ENCODE assay signal across 9 cellular contexts in the genomic region with DNA sequence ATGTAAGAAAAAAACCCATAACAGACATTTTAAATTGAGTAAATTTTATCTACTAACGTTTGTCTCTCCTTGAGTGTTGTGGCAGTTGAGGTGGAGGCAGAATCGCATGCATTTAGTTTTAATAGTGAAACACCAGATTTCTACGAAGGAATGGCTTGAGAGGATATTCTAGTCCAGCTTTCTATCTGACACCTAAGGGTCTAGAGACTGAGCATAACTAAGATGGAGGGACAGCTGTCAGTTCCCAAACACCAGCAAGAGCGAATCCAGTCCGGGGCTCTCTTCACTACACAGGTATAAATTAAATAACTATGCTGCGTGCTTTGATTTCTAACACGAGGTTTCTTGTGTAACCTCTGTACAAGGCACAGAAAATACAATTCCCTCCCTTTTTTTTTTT. TPM values are rescaled to one million over a fixed set of nuclear protein-coding genes. Genes with fewer than 3 reads are reported as not detected.
DNase-seq lines count a peak whose midpoint lies in the region; ATAC-seq and TF ChIP-seq lines count a peak whose summit lies in the region.
"Had no signal": no experiment of that assay in that cellular context is flagged by ENCODE, and none has a peak within 500 bp of the region (broad histone marks: within the 10 kb centered on the region; RNA-seq: fewer than 3 reads in every experiment).

No MANE protein-coding gene starts in this region.

- H3K4me1 Mint-ChIP-seq in activated naive CD8-positive, alpha-beta T cell treated with anti-CD3 and anti-CD28 coated beads, Interleukin-2, amount 50 U/mL, for 24 hours, result peaks cover 62% of the 10 kb centered on the region
- peaks cover 29% of the 10 kb centered on the region for H3K4me1 Mint-ChIP-seq in mesothelial cell of epicardium

- H3K27ac ChIP-seq in AG04450 (ENCODE audit: low read depth, low read length) (no peak overlapping the region), HEK293 (ENCODE audit: extremely low read depth, low read depth, low read length) (no peak overlapping the region), aorta (ENCODE audit: low read depth in 1 of 2, low read length in 2 of 2) (no peak overlapping the region)

- H3K4me1 ChIP-seq in HEK293 (ENCODE audit: control insufficient read depth, insufficient read depth, low read length) (no peaks in the 10 kb centered on the region; the same call in 1 of the 2 replicates), aorta (ENCODE audit: control insufficient read depth in 1 of 2, insufficient read depth in 2 of 2, low read length in 2 of 2) (peaks cover 0 to 10% of the 10 kb centered on the region in 2 donors)

- peak overlapping the region; percentile 97 for H3K4me3 ChIP-seq in AG04450 (ENCODE audit: low read depth, low read length)
- peak overlapping the region; percentile 97 for H3K4me3 ChIP-seq in HEK293 (ENCODE audit: low read depth, low read length)
- H3K4me3 ChIP-seq in aorta (ENCODE audit: low read length in 2 of 2), result no peak overlapping the region

- H3K36me3 ChIP-seq in HEK293 (ENCODE audit: control insufficient read depth in 2 of 2, insufficient read depth in 1 of 2, low read length in 2 of 2) (no peaks in the 10 kb centered on the region), aorta (ENCODE audit: control insufficient read depth in 1 of 2, insufficient read depth in 2 of 2, low read length in 1 of 2) (no peaks in the 10 kb centered on the region)

- no peaks in the 10 kb centered on the region for H3K27me3 Mint-ChIP-seq in activated naive CD8-positive, alpha-beta T cell treated with anti-CD3 and anti-CD28 coated beads, Interleukin-2, amount 50 U/mL, for 24 hours
- no peaks in the 10 kb centered on the region for H3K27me3 Mint-ChIP-seq in mesothelial cell of epicardium (ENCODE audit: low read depth)
- H3K27me3 Mint-ChIP-seq: dendritic cell treated with granulocyte-macrophage colony-stimulating factor and Interleukin-4, amounts not matched to agents 40 ng/mL and 50 ng/mL, for 4 days had no signal

- H3K9me3 ChIP-seq in AG04450 (ENCODE audit: control insufficient read depth, insufficient read depth, low read length) (no peaks in the 10 kb centered on the region; the same call in 1 of the 2 replicates), HEK293 (ENCODE audit: control insufficient read depth, insufficient read depth, low read depth, low read length) (no peaks in the 10 kb centered on the region), aorta (ENCODE audit: control insufficient read depth, low read length) (no peaks in the 10 kb centered on the region)

- no peaks in the 10 kb centered on the region for H3K9me3 Mint-ChIP-seq in activated naive CD8-positive, alpha-beta T cell treated with anti-CD3 and anti-CD28 coated beads, Interleukin-2, amount 50 U/mL, for 24 hours
- no peaks in the 10 kb centered on the region for H3K9me3 Mint-ChIP-seq in mesothelial cell of epicardium
- H3K9me3 Mint-ChIP-seq: dendritic cell treated with granulocyte-macrophage colony-stimulating factor and Interleukin-4, amounts not matched to agents 40 ng/mL and 50 ng/mL, for 4 days had no signal

- no peaks in the 10 kb centered on the region for H3K27me3 ChIP-seq in AG04450 (ENCODE audit: control insufficient read depth, insufficient read depth, low read length)
- H3K27me3 ChIP-seq in aorta (ENCODE audit: control insufficient read depth in 1 of 2, insufficient read depth in 2 of 2, low read length in 1 of 2), result no peaks in the 10 kb centered on the region

- no peak for TF ChIP-seq CTCF in AG04450 (IDR thresholded peaks at IDR 0.05; ENCODE audit: low read depth, low read length)
- TF ChIP-seq CTCF in HEK293 (tag by site-specific recombination; IDR thresholded peaks at IDR 0.05), result no peak
- no peak for TF ChIP-seq CTCF in mesothelial cell of epicardium (IDR thresholded peaks at IDR 0.05; ENCODE audit: unreplicated experiment)

- no peak for DNase-seq in AG04450 (ENCODE audit: low read depth, low spot score)
- DNase-seq in activated naive CD8-positive, alpha-beta T cell treated with anti-CD3 and anti-CD28 coated beads, Interleukin-2, amount 50 U/mL, for 24 hours, result no peak
- DNase-seq in mesothelial cell of epicardium (ENCODE audit: low spot score in 2 of 2, unreplicated experiment in 2 of 2), result no peak
- DNase-seq in stimulated activated CD8-positive, alpha-beta memory T cell treated with anti-CD3 and anti-CD28 coated beads, Interleukin-4, amount 100 ng/mL, for 48 hours, result no peak
- no peak for DNase-seq in aorta

- CTCF ChIA-PET in AG04450 (lab: Charles Lee) (interaction anchor here (0.7 kb wide), 1 partner anchor 12 kb away, joined by 3 read pairs; no protein-coding TSS in a partner anchor), HEK293 (lab: Yijun Ruan, JAX) (interaction anchor here (4.2 kb wide), 1 partner anchor 166 kb away, joined by 12 read pairs; no protein-coding TSS in a partner anchor)

- POLR2A ChIA-PET in AG04450 (lab: Yijun Ruan, JAX) (interaction anchor here (0.5 kb wide), 1 partner anchor 288 kb away, joined by 3 read pairs; the partner anchor contains the start of gene TRMO), HEK293 (lab: Yijun Ruan, JAX) (no interaction called here)

- intact Hi-C loops in aorta (cut with DNase I), result no loop called here

- H3K4me3 Mint-ChIP-seq in activated naive CD8-positive, alpha-beta T cell treated with anti-CD3 and anti-CD28 coated beads, Interleukin-2, amount 50 U/mL, for 24 hours, result peak overlapping the region; percentile 100
- H3K4me3 Mint-ChIP-seq in mesothelial cell of epicardium, result peak overlapping the region; percentile 83

- ATAC-seq in activated naive CD8-positive, alpha-beta T cell treated with anti-CD3 and anti-CD28 coated beads, Interleukin-2, amount 50 U/mL, for 24 hours, result no peak
- ATAC-seq in HG02571 (IDR thresholded peaks at IDR 0.05; ENCODE audit: unreplicated experiment), result no peak
- ATAC-seq in aorta (ENCODE audit: low FRiP score), result no peak
- no peak for ATAC-seq in HG02759 (IDR thresholded peaks at IDR 0.05; ENCODE audit: unreplicated experiment)

- peaks cover 29% of the 10 kb centered on the region for H3K36me3 Mint-ChIP-seq in activated naive CD8-positive, alpha-beta T cell treated with anti-CD3 and anti-CD28 coated beads, Interleukin-2, amount 50 U/mL, for 24 hours (ENCODE audit: low read depth)
- H3K36me3 Mint-ChIP-seq in mesothelial cell of epicardium, result no peaks in the 10 kb centered on the region

- WGBS in aorta, 2 donors, result 74 to 79% methylated on average over 7 of the region's 7 CpGs

- peak overlapping the region; percentile 100 for H3K27ac Mint-ChIP-seq in activated naive CD8-positive, alpha-beta T cell treated with anti-CD3 and anti-CD28 coated beads, Interleukin-2, amount 50 U/mL, for 24 hours
- peak overlapping the region; percentile 100 for H3K27ac Mint-ChIP-seq in mesothelial cell of epicardium

TF ChIP-seq in HEK293, 187 proteins besides CTCF, POLR2A, EP300 and RAD21:
- TF ChIP-seq ZNF48 (tag by site-specific recombination; IDR thresholded peaks at IDR 0.05), result no peak
- no peak for TF ChIP-seq KLF10 (tag by site-specific recombination; IDR thresholded peaks at IDR 0.05)
- TF ChIP-seq ZNF426 (tag by site-specific recombination; IDR thresholded peaks at IDR 0.05), result no peak
- TF ChIP-seq ZNF544 (tag by site-specific recombination; IDR thresholded peaks at IDR 0.05), result no peak
- no peak for TF ChIP-seq ZNF114 (tag by site-specific recombination; IDR thresholded peaks at IDR 0.05)
- no peak for TF ChIP-seq GLI2 (tag by site-specific recombination; IDR thresholded peaks at IDR 0.05; ENCODE audit: borderline replicate concordance, low read depth)
- TF ChIP-seq ZBTB8A (tag by site-specific recombination; IDR thresholded peaks at IDR 0.05), result no peak
- no peak for TF ChIP-seq BCL6B (tag by site-specific recombination; IDR thresholded peaks at IDR 0.05)
- no peak for TF ChIP-seq ZSCAN23 (tag by site-specific recombination; IDR thresholded peaks at IDR 0.05)
- no peak for TF ChIP-seq ZNF138 (tag by site-specific recombination; IDR thresholded peaks at IDR 0.05; ENCODE audit: borderline replicate concordance)
- TF ChIP-seq, protein P1, sequence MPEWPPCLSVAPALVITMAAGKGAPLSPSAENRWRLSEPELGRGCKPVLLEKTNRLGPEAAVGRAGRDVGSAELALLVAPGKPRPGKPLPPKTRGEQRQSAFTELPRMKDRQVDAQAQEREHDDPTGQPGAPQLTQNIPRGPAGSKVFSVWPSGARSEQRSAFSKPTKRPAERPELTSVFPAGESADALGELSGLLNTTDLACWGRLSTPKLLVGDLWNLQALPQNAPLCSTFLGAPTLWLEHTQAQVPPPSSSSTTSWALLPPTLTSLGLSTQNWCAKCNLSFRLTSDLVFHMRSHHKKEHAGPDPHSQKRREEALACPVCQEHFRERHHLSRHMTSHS (tag by site-specific recombination; IDR thresholded peaks at IDR 0.05), result no peak
- no peak for TF ChIP-seq ZNF777 (tag by site-specific recombination; IDR thresholded peaks at IDR 0.05; ENCODE audit: borderline replicate concordance)
- TF ChIP-seq WT1 (tag by site-specific recombination; IDR thresholded peaks at IDR 0.05), result no peak
- TF ChIP-seq YY1 (tag by site-specific recombination; IDR thresholded peaks at IDR 0.05), result no peak

RNA-seq across cellular contexts. Expression of gene NCBP1, which starts 1.4 kb away (rescaled TPM):
- polyA plus RNA-seq in AG04450 (2011; rRNA removed) (28.8 and 39.2 TPM in 2 replicates), aorta (1 to 10 TPM; 3.5 to 7.9 TPM)
- polyA minus RNA-seq in AG04450 (2011; rRNA and poly(A)+ RNA removed), result 22.3 and 35.5 TPM in 2 replicates
- total RNA-seq in mesothelial cell of epicardium (35.1 to 38.9 TPM (median 38.4 TPM) in 3 replicates), aorta (10 to 100 TPM; 23.1 to 24.0 TPM)

RNA-seq across cellular contexts. Expression of gene TSTD2, which starts 1.9 kb away (rescaled TPM):
- polyA plus RNA-seq in AG04450 (2011; rRNA removed), result 17.1 and 17.3 TPM in 2 replicates
- polyA minus RNA-seq in AG04450 (2011; rRNA and poly(A)+ RNA removed), result 20.7 and 21.5 TPM in 2 replicates
- 35.5 to 37.9 TPM (median 37.3 TPM) in 3 replicates for total RNA-seq in mesothelial cell of epicardium
- 10 to 100 TPM; 22.7 to 27.2 TPM for total RNA-seq in aorta
- polyA plus RNA-seq in aorta, result 10 to 100 TPM in 1 of 2 donors, 1 to 10 TPM in 1; 5.8 to 13.4 TPM

Comparison
In these comparisons a context has a peak if more than half of its experiments do, and no peak if none do; other contexts are left out.
1. H3K4me3 ChIP-seq: peak in AG04450 (single experiment) and HEK293 (single experiment); none in aorta (0 of 2).